12 cellular contexts compared by ENCODE assay signal in the genomic region with DNA sequence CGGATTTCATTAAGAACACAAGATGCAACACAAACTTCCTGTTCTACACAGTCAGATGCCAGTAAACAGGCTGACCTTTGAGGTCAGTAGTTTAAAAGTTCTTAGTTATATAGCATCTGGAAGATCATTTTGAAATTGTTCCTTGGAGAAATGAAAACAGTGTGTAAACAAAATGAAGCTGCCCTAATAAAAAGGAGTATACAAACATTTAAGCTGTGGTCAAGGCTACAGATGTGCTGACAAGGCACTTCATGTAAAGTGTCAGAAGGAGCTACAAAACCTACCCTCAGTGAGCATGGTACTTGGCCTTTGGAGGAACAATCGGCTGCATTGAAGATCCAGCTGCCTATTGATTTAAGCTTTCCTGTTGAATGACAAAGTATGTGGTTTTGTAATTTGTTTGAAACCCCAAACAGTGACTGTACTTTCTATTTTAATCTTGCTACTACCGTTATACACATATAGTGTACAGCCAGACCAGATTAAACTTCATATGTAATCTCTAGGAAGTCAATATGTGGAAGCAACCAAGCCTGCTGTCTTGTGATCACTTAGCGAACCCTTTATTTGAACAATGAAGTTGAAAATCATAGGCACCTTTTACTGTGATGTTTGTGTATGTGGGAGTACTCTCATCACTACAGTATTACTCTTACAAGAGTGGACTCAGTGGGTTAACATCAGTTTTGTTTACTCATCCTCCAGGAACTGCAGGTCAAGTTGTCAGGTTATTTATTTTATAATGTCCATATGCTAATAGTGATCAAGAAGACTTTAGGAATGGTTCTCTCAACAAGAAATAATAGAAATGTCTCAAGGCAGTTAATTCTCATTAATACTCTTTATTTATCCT. TPM values are rescaled to one million over a fixed set of nuclear protein-coding genes. Genes with fewer than 3 reads are reported as not detected.
DNase-seq lines count a peak whose midpoint lies in the region; ATAC-seq and TF ChIP-seq lines count a peak whose summit lies in the region.
"Had no signal": no experiment of that assay in that cellular context is flagged by ENCODE, and none has a peak within 500 bp of the region (broad histone marks: within the 10 kb centered on the region; RNA-seq: fewer than 3 reads in every experiment).

No MANE protein-coding gene starts in this region.

- H3K79me2 ChIP-seq in DND-41 (ENCODE audit: insufficient read depth, low read length): peaks cover 30% of the 10 kb centered on the region

- H2AFZ ChIP-seq in DND-41 (ENCODE audit: low read depth, low read length): no peak overlapping the region

- intact Hi-C loops in activated T-helper 2 cell treated with anti-CD3 and anti-CD28 coated beads, Interferon-gamma antibody, Interleukin-2, Interleukin-4, amounts not matched to agents 10 μg/mL and 5 μg/mL and 100 μg/mL, durations not matched to agents 14 hours and 24 hours and 36 hours (cut with micrococcal nuclease): loop anchor here (1.0 to 5.0 kb wide), 2 partner anchors 9 to 480 kb away; no protein-coding TSS in a partner anchor
- intact Hi-C loops in sciatic nerve (cut with DNase I): no loop called here

- peak; percentile 53 for ATAC-seq in DND-41 (ENCODE audit: insufficient read depth, low read depth)
- no peak for ATAC-seq in sciatic nerve
- no peak for ATAC-seq in GM21619 (IDR thresholded peaks at IDR 0.05; ENCODE audit: unreplicated experiment)
- ATAC-seq: left lobe of liver had no signal

- H3K4me2 ChIP-seq in DND-41 (ENCODE audit: insufficient read depth, low read length): no peak overlapping the region

- no peaks in the 10 kb centered on the region for H3K27me3 Mint-ChIP-seq in activated T-helper 2 cell treated with anti-CD3 and anti-CD28 coated beads, Interferon-gamma antibody, Interleukin-2, Interleukin-4, amounts not matched to agents 10 μg/mL and 5 μg/mL and 100 μg/mL, durations not matched to agents 14 hours and 24 hours and 36 hours (ENCODE audit: low read depth)

- peaks cover 62% of the 10 kb centered on the region for H3K36me3 ChIP-seq in DND-41 (ENCODE audit: insufficient read depth, low read length)
- H3K36me3 ChIP-seq in muscle layer of duodenum (ENCODE audit: control insufficient read depth in 1 of 2, insufficient read depth in 2 of 2, low read length in 2 of 2): no peaks in the 10 kb centered on the region

- H3K9ac ChIP-seq in DND-41 (ENCODE audit: low read depth, low read length): no peak overlapping the region

- H3K27ac Mint-ChIP-seq in activated T-helper 2 cell treated with anti-CD3 and anti-CD28 coated beads, Interferon-gamma antibody, Interleukin-2, Interleukin-4, amounts not matched to agents 10 μg/mL and 5 μg/mL and 100 μg/mL, durations not matched to agents 14 hours and 24 hours and 36 hours: peak overlapping the region; percentile 84

- peaks cover 91% of the 10 kb centered on the region for H3K36me3 Mint-ChIP-seq in activated T-helper 2 cell treated with anti-CD3 and anti-CD28 coated beads, Interferon-gamma antibody, Interleukin-2, Interleukin-4, amounts not matched to agents 10 μg/mL and 5 μg/mL and 100 μg/mL, durations not matched to agents 14 hours and 24 hours and 36 hours (ENCODE audit: low read depth)

- no peak for TF ChIP-seq CTCF in DND-41 (IDR thresholded peaks at IDR 0.05; ENCODE audit: borderline replicate concordance, extremely low read depth, low read length, poor library complexity, severe bottlenecking)

- peaks cover 11% of the 10 kb centered on the region for H3K9me3 Mint-ChIP-seq in activated T-helper 2 cell treated with anti-CD3 and anti-CD28 coated beads, Interferon-gamma antibody, Interleukin-2, Interleukin-4, amounts not matched to agents 10 μg/mL and 5 μg/mL and 100 μg/mL, durations not matched to agents 14 hours and 24 hours and 36 hours

- peaks cover 78% of the 10 kb centered on the region for H3K4me1 Mint-ChIP-seq in activated T-helper 2 cell treated with anti-CD3 and anti-CD28 coated beads, Interferon-gamma antibody, Interleukin-2, Interleukin-4, amounts not matched to agents 10 μg/mL and 5 μg/mL and 100 μg/mL, durations not matched to agents 14 hours and 24 hours and 36 hours (ENCODE audit: low read depth)

- H3K9me3 ChIP-seq in DND-41 (ENCODE audit: insufficient read depth, low read length, severe bottlenecking) (no peaks in the 10 kb centered on the region), muscle layer of duodenum (ENCODE audit: control insufficient read depth in 1 of 2, low read length in 2 of 2) (no peaks in the 10 kb centered on the region)

- peak overlapping the region; percentile 58 for H3K4me3 Mint-ChIP-seq in activated T-helper 2 cell treated with anti-CD3 and anti-CD28 coated beads, Interferon-gamma antibody, Interleukin-2, Interleukin-4, amounts not matched to agents 10 μg/mL and 5 μg/mL and 100 μg/mL, durations not matched to agents 14 hours and 24 hours and 36 hours (ENCODE audit: low read depth)

- H3K4me1 ChIP-seq in DND-41 (ENCODE audit: insufficient read depth, low read length) (peaks cover 10% of the 10 kb centered on the region; the same call in 1 of the 2 replicates), muscle layer of duodenum (ENCODE audit: control insufficient read depth in 1 of 2, insufficient read depth in 2 of 2, low read length in 2 of 2) (peaks cover 14 to 21% of the 10 kb centered on the region in 2 donors)

- H4K20me1 ChIP-seq in DND-41 (ENCODE audit: insufficient read depth, low read length): 0 out of 2 replicates have a peak, but pooled peaks cover 4% of the 10 kb centered on the region

- H3K27me3 ChIP-seq in DND-41 (ENCODE audit: insufficient read depth, low read length, poor library complexity) (no peaks in the 10 kb centered on the region), muscle layer of duodenum (ENCODE audit: low read depth, low read length) (no peaks in the 10 kb centered on the region)

- DNase-seq in DND-41 (no peak), HT1080 (ENCODE audit: low read depth) (peak; percentile 67), sciatic nerve (ENCODE audit: low spot score) (no peak), dedifferentiated amniotic fluid mesenchymal stem cell (ENCODE audit: extremely low spot score) (no peak)
- no peak for DNase-seq in activated T-helper 2 cell treated with anti-CD3 and anti-CD28 coated beads, Interferon-gamma antibody, Interleukin-2, Interleukin-4, amounts not matched to agents 10 μg/mL and 5 μg/mL and 100 μg/mL, durations not matched to agents 14 hours and 24 hours and 36 hours (ENCODE audit: low spot score)
- DNase-seq in stimulated activated naive CD4-positive, alpha-beta T cell treated with Interleukin-2 at 50 U/mL for 16 hours (lab: John Stamatoyannopoulos, UW): no peak
- DNase-seq: activated CD4-positive, CD25-positive, alpha-beta regulatory T cell; effector CD8-positive, alpha-beta T cell; NCI-H1694 had no signal

- H3K27ac ChIP-seq in DND-41 (ENCODE audit: low read length): no peak overlapping the region
- H3K27ac ChIP-seq in muscle layer of duodenum (ENCODE audit: low read length): peak overlapping the region; percentile 46

- H3K4me3 ChIP-seq in DND-41 (ENCODE audit: low read depth in 1 of 2, low read length in 2 of 2): no peak overlapping the region
- H3K4me3 ChIP-seq in muscle layer of duodenum (ENCODE audit: low read depth in 1 of 2, low read length in 2 of 2): no peak overlapping the region

RNA-seq across cellular contexts. Expression of gene PTGER2, which starts 13.5 kb away (rescaled TPM):
- not detected in 2 replicates for total RNA-seq in HT1080 (2014; rRNA removed; shearing (Covaris generic))
- polyA plus RNA-seq in HT1080 (2015; cell fraction: cytosol; rRNA removed): not detected in 2 replicates
- polyA plus RNA-seq in HT1080 (2015; cell fraction: nucleus; rRNA removed): not detected in 2 replicates
- total RNA-seq in activated T-helper 2 cell treated with anti-CD3 and anti-CD28 coated beads, Interferon-gamma antibody, Interleukin-2, Interleukin-4, amounts not matched to agents 10 μg/mL and 5 μg/mL and 100 μg/mL, durations not matched to agents 14 hours and 24 hours and 36 hours: 53.3 and 54.1 TPM in 2 replicates
- 8.5 TPM for total RNA-seq in sciatic nerve
